12 cellular contexts compared by ENCODE assay signal in genomic region chr16:89779231-89779912, GRCh38.
"Had no signal": no experiment of that assay in that cellular context is flagged by ENCODE, and none has a peak within 500 bp of the region (broad histone marks: within the 10 kb centered on the region; RNA-seq: fewer than 3 reads in every experiment).

No MANE protein-coding gene starts in this region.

- H3K27ac Mint-ChIP-seq: activated CD4-positive, alpha-beta memory T cell treated with anti-CD3 and anti-CD28 coated beads, Interleukin-2, amount 10 ng/mL, durations not matched to agents 7 days and 5 days; activated CD4-positive, alpha-beta T cell treated with anti-CD3 and anti-CD28 coated beads for 36 hours; activated T-cell treated with anti-CD3 and anti-CD28 coated beads, Interleukin-2, amount 50 U/mL, for 72 hours; natural killer cell treated with Interleukin-12 subunit alpha and Interleukin-12 subunit beta and Interleukin-15 and Interleukin-18, amount 100 ng/mL, for 72 hours had no signal

- H3K4me3 Mint-ChIP-seq: activated CD4-positive, alpha-beta memory T cell treated with anti-CD3 and anti-CD28 coated beads, Interleukin-2, amount 10 ng/mL, durations not matched to agents 7 days and 5 days; activated CD4-positive, alpha-beta T cell treated with anti-CD3 and anti-CD28 coated beads for 36 hours; activated T-cell treated with anti-CD3 and anti-CD28 coated beads, Interleukin-2, amount 50 U/mL, for 72 hours; natural killer cell treated with Interleukin-12 subunit alpha and Interleukin-12 subunit beta and Interleukin-15 and Interleukin-18, amount 100 ng/mL, for 72 hours had no signal

- FAIRE-seq: bronchial epithelial cell had no signal

- H3K9me3 Mint-ChIP-seq: activated CD4-positive, alpha-beta memory T cell treated with anti-CD3 and anti-CD28 coated beads, Interleukin-2, amount 10 ng/mL, durations not matched to agents 7 days and 5 days; activated T-cell treated with anti-CD3 and anti-CD28 coated beads, Interleukin-2, amount 50 U/mL, for 72 hours; natural killer cell treated with Interleukin-12 subunit alpha and Interleukin-12 subunit beta and Interleukin-15 and Interleukin-18, amount 100 ng/mL, for 72 hours had no signal

- H3K27me3 Mint-ChIP-seq: activated CD4-positive, alpha-beta memory T cell treated with anti-CD3 and anti-CD28 coated beads, Interleukin-2, amount 10 ng/mL, durations not matched to agents 7 days and 5 days; activated CD4-positive, alpha-beta T cell treated with anti-CD3 and anti-CD28 coated beads for 36 hours; natural killer cell treated with Interleukin-12 subunit alpha and Interleukin-12 subunit beta and Interleukin-15 and Interleukin-18, amount 100 ng/mL, for 72 hours had no signal

- DNase-seq: activated CD4-positive, alpha-beta memory T cell treated with anti-CD3 and anti-CD28 coated beads, Interleukin-2, amount 10 ng/mL, durations not matched to agents 7 days and 5 days; activated CD4-positive, alpha-beta T cell treated with anti-CD3 and anti-CD28 coated beads for 36 hours; activated gamma-delta T cell treated with Interleukin-2 at 50 U/mL for 16 hours; activated T-cell treated with anti-CD3 and anti-CD28 coated beads, Interleukin-2, amount 50 U/mL, for 72 hours; aorta; cortex of kidney; glutamatergic neuron; stimulated activated CD4-positive, alpha-beta T cell treated with anti-CD3 and anti-CD28 coated beads, Interleukin-12 subunit alpha, Interleukin-12 subunit beta, amount 100 ng/mL, for 4 hours; stimulated activated naive CD8-positive, alpha-beta T cell treated with anti-CD3 and anti-CD28 coated beads, Interleukin-15, Interleukin-2, amounts not matched to agents 100 U/mL and 50 U/mL, for 24 hours; T-helper 9 cell had no signal
